1 cellular context compared by ENCODE assay signal in genomic region chr14:52020866-52021717, GRCh38.
A peak's percentile ranks its signal among the peaks of the same experiment; 100 is the strongest.
TF ChIP-seq lines count a peak whose summit lies in the region.

No MANE protein-coding gene starts in this region.

TF ChIP-seq in K562, 482 proteins besides CTCF, POLR2A, EP300 and RAD21:
- peak; percentile 32; the same call in 1 of the 2 replicates for TF ChIP-seq ZNF592 (IDR thresholded peaks at IDR 0.05)
- TF ChIP-seq ZNF143 (CRISPR knock-in tag; IDR thresholded peaks at IDR 0.05) = no peak
- TF ChIP-seq ARID1B (IDR thresholded peaks at IDR 0.05) = peak; percentile 46; the same call in 1 of the 2 replicates
- no peak for TF ChIP-seq SIN3A (IDR thresholded peaks at IDR 0.05; ENCODE audit: borderline replicate concordance in 2 of 2, control insufficient read depth in 1 of 2, low read depth in 2 of 2, low read length in 2 of 2)
- TF ChIP-seq ZNF124 (CRISPR knock-in tag; IDR thresholded peaks at IDR 0.05) = no peak
- TF ChIP-seq JUND (IDR thresholded peaks at IDR 0.05; ENCODE audit: borderline replicate concordance, low read depth, low read length) = no peak
- 0 out of 3 replicates have a peak, but pooled peaks have one; percentile 9 for TF ChIP-seq JUND (tag; IDR thresholded peaks at IDR 0.05; ENCODE audit: borderline replicate concordance, low read depth, low read length)
- peak in 1 of 2 experiments; percentile 55; a peak in 1 of 4 replicates for TF ChIP-seq FOXK2 (conservative IDR thresholded peaks at IDR 0.05 in 1 of 2, IDR thresholded peaks at IDR 0.05 in 1 of 2; ENCODE audit: low read depth in 2 of 2)
- peak; percentile 44; the same call in 1 of the 2 replicates for TF ChIP-seq NFE2 (IDR thresholded peaks at IDR 0.05; ENCODE audit: low read depth)
- peak; percentile 99 for TF ChIP-seq ZNF384 (IDR thresholded peaks at IDR 0.05; ENCODE audit: low read depth, low read length)
- TF ChIP-seq MAFG (tag; conservative IDR thresholded peaks at IDR 0.05) = peak; percentile 31; the same call in 1 of the 2 replicates
- 0 out of 2 replicates have a peak, but pooled peaks have one; percentile 12 for TF ChIP-seq MGA (IDR thresholded peaks at IDR 0.05)
- peak; percentile 15 for TF ChIP-seq PRDM10 (IDR thresholded peaks at IDR 0.05; ENCODE audit: partially characterized antibody)
- no peak for TF ChIP-seq ERF (CRISPR knock-in tag; IDR thresholded peaks at IDR 0.05)
- TF ChIP-seq DPF2 (IDR thresholded peaks at IDR 0.05) = 0 out of 2 replicates have a peak, but pooled peaks have one; percentile 40
- TF ChIP-seq ETV1 (tag; conservative IDR thresholded peaks at IDR 0.05; ENCODE audit: low read depth) = 0 out of 2 replicates have a peak, but pooled peaks have one; percentile 9
- no peak for TF ChIP-seq MAFF (IDR thresholded peaks at IDR 0.05; ENCODE audit: low read length)
